9 cellular contexts compared by ENCODE assay signal in the genomic region with DNA sequence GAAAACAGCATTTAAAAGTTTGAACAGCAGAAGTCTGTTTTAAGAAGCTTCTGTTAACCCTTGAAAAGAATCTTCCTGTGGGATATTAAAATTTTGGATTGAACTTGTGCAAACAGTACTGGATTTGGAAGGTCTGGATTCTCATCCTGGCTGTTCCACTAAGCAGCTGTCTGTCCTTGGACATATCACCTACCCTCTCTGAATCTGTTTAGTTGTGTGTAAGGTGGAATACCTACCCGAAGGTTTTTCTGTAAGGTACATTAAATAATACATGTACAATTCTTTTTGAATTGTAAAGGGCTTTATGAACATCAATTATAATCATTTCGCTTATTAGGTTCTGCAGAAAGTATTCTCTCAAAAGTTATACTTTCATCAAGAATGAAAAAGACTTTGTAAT. TPM values are rescaled to one million over a fixed set of nuclear protein-coding genes. Genes with fewer than 3 reads are reported as not detected.
A peak's percentile ranks its signal among the peaks of the same experiment; 100 is the strongest.
DNase-seq lines count a peak whose midpoint lies in the region; ATAC-seq, FAIRE-seq and TF ChIP-seq lines count a peak whose summit lies in the region.
"Had no signal": no experiment of that assay in that cellular context is flagged by ENCODE, and none has a peak within 500 bp of the region (broad histone marks: within the 10 kb centered on the region; RNA-seq: fewer than 3 reads in every experiment).

No MANE protein-coding gene starts in this region.

- ATAC-seq in A549, result no peak
- ATAC-seq in GM18519 (IDR thresholded peaks at IDR 0.05; ENCODE audit: low FRiP score, unreplicated experiment), result no peak

- peaks cover 65% of the 10 kb centered on the region for H3K4me1 Mint-ChIP-seq in brain

- H3K36me3 Mint-ChIP-seq in brain, result peaks cover 29% of the 10 kb centered on the region

- H3K9me3 ChIP-seq in A549, result no peaks in the 10 kb centered on the region
- no peaks in the 10 kb centered on the region for H3K9me3 ChIP-seq in muscle layer of colon (ENCODE audit: low read length)

- no peak for FAIRE-seq in A549 (lab: Jason Lieb, UNC)

- TF ChIP-seq EP300 in A549 (IDR thresholded peaks at IDR 0.05), result no peak

- H3K4me1 ChIP-seq in A549 (peaks cover 31% of the 10 kb centered on the region), muscle layer of colon (ENCODE audit: insufficient read depth, low read length) (peaks cover 12% of the 10 kb centered on the region)

- 77% methylated on average over 2 of the region's 2 CpGs for WGBS in A549 (ENCODE audit: missing lambda C conversion rate)

- H3K36me3 ChIP-seq in muscle layer of colon (ENCODE audit: insufficient read depth, low read length), result no peaks in the 10 kb centered on the region

- H3K4me2 ChIP-seq in A549, result peak overlapping the region; percentile 88

- H3K27ac ChIP-seq in A549 (peak overlapping the region in 1 of 2 experiments; percentile 55; a peak in 1 of 6 replicates), muscle layer of colon (ENCODE audit: low read depth, low read length) (peak overlapping the region; percentile 41)

- DNase-seq in A549 (ENCODE audit: low read depth in 1 of 2, low spot score in 1 of 2), result no peak
- DNase-seq in HFF-Myc (ENCODE audit: extremely low read depth, low read depth), result no peak
- DNase-seq in SW480 (ENCODE audit: low spot score), result no peak
- DNase-seq in MV-4-11 (lab: John Stamatoyannopoulos, UW), result no peak
- DNase-seq in NCI-H146 treated with DMSO at 0.1 percent for 48 hours (lab: John Stamatoyannopoulos, UW; ENCODE audit: unreplicated experiment), result no peak
- DNase-seq: SW 1271 had no signal

- no peak for TF ChIP-seq RAD21 in A549 (conservative IDR thresholded peaks at IDR 0.05 in 1 of 2, IDR thresholded peaks at IDR 0.05 in 1 of 2)

- H3K27me3 Mint-ChIP-seq in brain, result peaks cover 8% of the 10 kb centered on the region

- no peak for TF ChIP-seq CTCF in A549 (IDR thresholded peaks at IDR 0.05)
- no peak for TF ChIP-seq CTCF in HFF-Myc (IDR thresholded peaks at IDR 0.05; ENCODE audit: low read depth, low read length, missing control alignments)
- no peak for TF ChIP-seq CTCF in brain (conservative IDR thresholded peaks at IDR 0.05)

- H3K27ac Mint-ChIP-seq in brain, result peak overlapping the region; percentile 75 to 98 (median 85)

- H3K9me3 Mint-ChIP-seq in brain, result peaks cover 0 to 3% (median 0%) of the 10 kb centered on the region in 5 experiments

- CTCF ChIA-PET in A549 (lab: Yijun Ruan, JAX), result interaction anchor here (0.8 to 1.3 kb wide), 2 partner anchors 18 to 20 kb away, joined by 3 to 4 read pairs; no protein-coding TSS in a partner anchor

- H3K4me3 ChIP-seq in A549, result peak overlapping the region; percentile 78
- H3K4me3 ChIP-seq in HFF-Myc (replicated peaks; ENCODE audit: low read depth, low read length), result peak overlapping the region; percentile 74
- H3K4me3 ChIP-seq in muscle layer of colon (ENCODE audit: low read depth in 1 of 2, low read length in 2 of 2), result peak overlapping the region; percentile 3 to 49

- POLR2A ChIA-PET in A549 (lab: Yijun Ruan, JAX), result interaction anchor here (1.9 kb wide), 1 partner anchor 45 kb away, joined by 18 read pairs; the partner anchor contains the start of genes BBIP1 and SHOC2

- no peaks in the 10 kb centered on the region for H3K27me3 ChIP-seq in muscle layer of colon (ENCODE audit: control insufficient read depth in 1 of 2, insufficient read depth in 2 of 2, low read length in 2 of 2)

- H3K9ac ChIP-seq in muscle layer of colon (ENCODE audit: low read length), result peak overlapping the region; percentile 72

- H3K4me3 Mint-ChIP-seq in brain, result peak overlapping the region; percentile 87 to 91 (median 89)

- no peak for TF ChIP-seq POLR2A in A549 (IDR thresholded peaks at IDR 0.05; ENCODE audit: low read length)

TF ChIP-seq in A549, 52 proteins besides CTCF, POLR2A, EP300 and RAD21:
- TF ChIP-seq POLR2AphosphoS2 (conservative IDR thresholded peaks at IDR 0.05; ENCODE audit: low read length) (no peak), EHF (CRISPR knock-in tag; IDR thresholded peaks at IDR 0.05) (no peak), ESRRA (IDR thresholded peaks at IDR 0.05; ENCODE audit: borderline replicate concordance, low read length) (no peak), HDAC2 (IDR thresholded peaks at IDR 0.05) (no peak), BHLHE40 (IDR thresholded peaks at IDR 0.05; ENCODE audit: low read depth, low read length) (no peak), MYC (IDR thresholded peaks at IDR 0.05; ENCODE audit: borderline replicate concordance, low read length) (no peak)

RNA-seq across cellular contexts. Expression of gene PDCD4, which starts 2.2 kb away (rescaled TPM):
- polyA plus RNA-seq in A549 (2011; rRNA removed), result 41.9 and 71.4 TPM in 2 replicates
- polyA plus RNA-seq in A549 (2012; cell fraction: cytosol; rRNA removed), result 6.5 and 10.0 TPM in 2 replicates
- 3.1 and 6.7 TPM in 2 replicates for polyA plus RNA-seq in A549 (2012; cell fraction: nucleus; rRNA removed)
- polyA plus RNA-seq in A549 (2017; fragmentation: RNase III; extraction: RNeasy Plus Mini Kit Qiagen cat#74134 plus additional on column Dnase treatment), result 35.7 to 49.7 TPM (median 42.7 TPM) in 3 replicates
- 15.0 and 16.3 TPM in 2 replicates for polyA minus RNA-seq in A549 (2011; rRNA and poly(A)+ RNA removed)
- polyA plus RNA-seq in brain (ENCODE audit: insufficient read depth, low read depth, low replicate concordance), result 37.4 TPM

RNA-seq across cellular contexts. Expression of gene BBIP1, which starts 45.0 kb away (rescaled TPM):
- polyA plus RNA-seq in A549 (2011; rRNA removed), result 73.5 and 83.4 TPM in 2 replicates
- polyA plus RNA-seq in A549 (2012; cell fraction: cytosol; rRNA removed), result 13.0 and 15.9 TPM in 2 replicates
- 6.2 and 10.1 TPM in 2 replicates for polyA plus RNA-seq in A549 (2012; cell fraction: nucleus; rRNA removed)
- polyA plus RNA-seq in A549 (2017; fragmentation: RNase III; extraction: RNeasy Plus Mini Kit Qiagen cat#74134 plus additional on column Dnase treatment), result 57.2 to 64.1 TPM (median 59.6 TPM) in 3 replicates
- polyA minus RNA-seq in A549 (2011; rRNA and poly(A)+ RNA removed), result 9.9 and 10.8 TPM in 2 replicates
- polyA plus RNA-seq in brain (ENCODE audit: insufficient read depth, low read depth, low replicate concordance), result 32.5 TPM

RNA-seq across cellular contexts. Expression of gene SHOC2, which starts 45.5 kb away (rescaled TPM):
- polyA plus RNA-seq in A549 (2011; rRNA removed), result 32.1 and 33.1 TPM in 2 replicates
- polyA plus RNA-seq in A549 (2012; cell fraction: cytosol; rRNA removed), result 5.2 and 6.1 TPM in 2 replicates
- 2.2 and 4.8 TPM in 2 replicates for polyA plus RNA-seq in A549 (2012; cell fraction: nucleus; rRNA removed)
- 17.7 to 20.5 TPM (median 20.3 TPM) in 3 replicates for polyA plus RNA-seq in A549 (2017; fragmentation: RNase III; extraction: RNeasy Plus Mini Kit Qiagen cat#74134 plus additional on column Dnase treatment)
- 19.7 and 20.9 TPM in 2 replicates for polyA minus RNA-seq in A549 (2011; rRNA and poly(A)+ RNA removed)
- polyA plus RNA-seq in brain (ENCODE audit: insufficient read depth, low read depth, low replicate concordance), result 10.1 TPM

Comparison
In these comparisons a context has a peak if more than half of its experiments do, and no peak if none do; other contexts are left out.
1. H3K4me3 ChIP-seq: peak in every context shown above with its lines; median percentile 78 in A549; 74 in HFF-Myc; 26 in muscle layer of colon.